ENCODE assay signal across 23 cellular contexts in genomic region chr22:46029574-46030200, GRCh38. TPM values are rescaled to one million over a fixed set of nuclear protein-coding genes. Genes with fewer than 3 reads are reported as not detected.
DNase-seq lines count a peak whose midpoint lies in the region; ATAC-seq and TF ChIP-seq lines count a peak whose summit lies in the region.
"Had no signal": no experiment of that assay in that cellular context is flagged by ENCODE, and none has a peak within 500 bp of the region (broad histone marks: within the 10 kb centered on the region; RNA-seq: fewer than 3 reads in every experiment).

No MANE protein-coding gene starts in this region.

- H3K27ac ChIP-seq in HEK293 (ENCODE audit: extremely low read depth, low read depth, low read length) = no peak overlapping the region
- no peak overlapping the region for H3K27ac ChIP-seq in adrenal gland
- peak overlapping the region; percentile 72 for H3K27ac ChIP-seq in left ventricle myocardium inferior (replicated peaks)
- peak overlapping the region; percentile 9 for H3K27ac ChIP-seq in psoas muscle

- H3K9me3 ChIP-seq in HEK293 (ENCODE audit: control insufficient read depth, insufficient read depth, low read depth, low read length) (no peaks in the 10 kb centered on the region), adrenal gland (replicated peaks in 1 of 3) (no peaks in the 10 kb centered on the region), left ventricle myocardium inferior (replicated peaks) (no peaks in the 10 kb centered on the region), psoas muscle (no peaks in the 10 kb centered on the region)
- H3K9me3 ChIP-seq: MG63 had no signal

- H3K36me3 ChIP-seq in HEK293 (ENCODE audit: control insufficient read depth in 2 of 2, insufficient read depth in 1 of 2, low read length in 2 of 2) (no peaks in the 10 kb centered on the region), adrenal gland (replicated peaks in 1 of 2) (no peaks in the 10 kb centered on the region), left ventricle myocardium inferior (no peaks in the 10 kb centered on the region), psoas muscle (ENCODE audit: insufficient read depth in 1 of 2, low read depth in 1 of 2) (no peaks in the 10 kb centered on the region)
- H3K36me3 ChIP-seq: MG63 had no signal

- POLR2A ChIA-PET in HEK293 (lab: Yijun Ruan, JAX) = no interaction called here

- intact Hi-C loops in adrenal gland (cut with DNase I) = no loop called here
- intact Hi-C loops in left ventricle myocardium inferior (cut with micrococcal nuclease) = no loop called here
- intact Hi-C loops in psoas muscle (cut with DNase I) = no loop called here

- CTCF ChIA-PET in HEK293 (lab: Yijun Ruan, JAX) = interaction anchor here (0.9 to 2.9 kb wide), 3 partner anchors 18 to 24 kb away, joined by 5 to 14 read pairs (median 11); no protein-coding TSS in a partner anchor

- WGBS in adrenal gland, 4 donors = 81 to 86% (median 84%) methylated on average over 6 of the region's 6 CpGs
- 63 to 74% (median 69%) methylated on average over 6 of the region's 6 CpGs for WGBS in psoas muscle, 3 donors

- H3K4me3 ChIP-seq in HEK293 (ENCODE audit: low read depth, low read length) (no peak overlapping the region), adrenal gland (no peak overlapping the region), left ventricle myocardium inferior (no peak overlapping the region), psoas muscle (no peak overlapping the region)
- H3K4me3 ChIP-seq: MG63, smooth muscle cell had no signal

- no peak for TF ChIP-seq CTCF in HEK293 (tag by site-specific recombination; IDR thresholded peaks at IDR 0.05)
- no peak for TF ChIP-seq CTCF in adrenal gland (IDR thresholded peaks at IDR 0.05)
- no peak for TF ChIP-seq CTCF in left ventricle myocardium inferior (IDR thresholded peaks at IDR 0.05; ENCODE audit: borderline replicate concordance)
- no peak for TF ChIP-seq CTCF in psoas muscle (IDR thresholded peaks at IDR 0.05)
- no peak for TF ChIP-seq CTCF in GM10266 (IDR thresholded peaks at IDR 0.05; ENCODE audit: control insufficient read depth, insufficient read depth, low read depth, missing control alignments)

- DNase-seq in adrenal gland = peak in 4 of 7 donors; percentile 9 to 34 (median 13)
- DNase-seq in left ventricle myocardium inferior = peak; percentile 8
- no peak for DNase-seq in psoas muscle
- no peak for DNase-seq in NCI-H2171 (lab: John Stamatoyannopoulos, UW)
- no peak for DNase-seq in AG08396 (ENCODE audit: low spot score)
- no peak for DNase-seq in GM10266 (ENCODE audit: extremely low spot score)
- DNase-seq: activated CD4-positive, alpha-beta T cell treated with anti-CD3 and anti-CD28 coated beads, Interleukin-2, amount 50 U/mL, for 4 hours; activated CD8-positive, alpha-beta memory T cell treated with anti-CD3 and anti-CD28 coated beads, Interleukin-2, amount 50 U/mL, for 4 hours; AML-193; CD4-positive, alpha-beta memory T cell; MG63; NCI-H1417; NCI-H2081; NCI-H446; stimulated activated CD4-positive, alpha-beta T cell treated with anti-CD3 and anti-CD28 coated beads, Interleukin-2, amount 100 ng/mL, for 48 hours; T-helper 9 cell had no signal

- H3K27me3 ChIP-seq in adrenal gland (no peaks in the 10 kb centered on the region), left ventricle myocardium inferior (ENCODE audit: low read depth) (no peaks in the 10 kb centered on the region), psoas muscle (ENCODE audit: insufficient read depth in 3 of 3, low read length in 2 of 3) (no peaks in the 10 kb centered on the region)
- H3K27me3 ChIP-seq: MG63 had no signal

- TF ChIP-seq POLR2A in adrenal gland (IDR thresholded peaks at IDR 0.05) = no peak

- H3K4me1 ChIP-seq in HEK293 (ENCODE audit: control insufficient read depth, insufficient read depth, low read length) = no peaks in the 10 kb centered on the region
- H3K4me1 ChIP-seq in adrenal gland (replicated peaks in 1 of 2) = peaks cover 33 to 35% of the 10 kb centered on the region in 2 donors
- peaks cover 45% of the 10 kb centered on the region for H3K4me1 ChIP-seq in left ventricle myocardium inferior
- peaks cover 6% of the 10 kb centered on the region for H3K4me1 ChIP-seq in psoas muscle

- ATAC-seq in psoas muscle = no peak
- ATAC-seq: stimulated activated effector memory CD8-positive, alpha-beta T cell treated with anti-CD3 and anti-CD28 coated beads, Interleukin-12 subunit alpha, Interleukin-12 subunit beta, amount 100 ng/mL, for 72 hours had no signal

TF ChIP-seq in HEK293, 187 proteins besides CTCF, POLR2A, EP300 and RAD21:
- TF ChIP-seq ZNF146 (tag by site-specific recombination; IDR thresholded peaks at IDR 0.05) (no peak), SCRT1 (tag by site-specific recombination; IDR thresholded peaks at IDR 0.05; ENCODE audit: borderline replicate concordance) (no peak), ZIC2 (tag by site-specific recombination; IDR thresholded peaks at IDR 0.05) (peak; percentile 31; the same call in 1 of the 2 replicates), ZNF16 (tag by site-specific recombination; IDR thresholded peaks at IDR 0.05; ENCODE audit: low read depth) (peak; percentile 91), GLIS1 (tag by site-specific recombination; IDR thresholded peaks at IDR 0.05) (peak; percentile 47)

RNA-seq across cellular contexts. Expression of gene WNT7B, which starts 52.7 kb away (rescaled TPM):
- under 1 TPM in 3 of 8 donors, not detected in 5; 0.07 to 0.24 (median 0.13) TPM for total RNA-seq in adrenal gland
- polyA plus RNA-seq in adrenal gland = under 1 TPM in 1 of 3 donors, not detected in 2; 0.16 TPM
- not detected for total RNA-seq in left ventricle myocardium inferior
- total RNA-seq in psoas muscle = not detected
- under 1 TPM in 1 of 3 donors, not detected in 2; 0.05 TPM for polyA plus RNA-seq in psoas muscle
- total RNA-seq: activated T-helper 2 cell treated with anti-CD3 and anti-CD28 coated beads, Interferon-gamma antibody, Interleukin-2, Interleukin-4, amounts not matched to agents 10 μg/mL and 5 μg/mL and 100 μg/mL, durations not matched to agents 14 hours and 24 hours and 36 hours; CD4-positive, alpha-beta memory T cell; lung microvascular endothelial cell; pulmonary artery endothelial cell had no signal
- polyA plus RNA-seq: CD4-positive, alpha-beta memory T cell; IgD-negative memory B cell had no signal

Comparison
In these comparisons a context has a peak if more than half of its experiments do, and no peak if none do; other contexts are left out.
1. H3K27ac ChIP-seq: peak in left ventricle myocardium inferior (single experiment) and psoas muscle (single experiment); none in HEK293 (single experiment) and adrenal gland (0 of 5).
2. DNase-seq: peak in adrenal gland (4 of 7) and left ventricle myocardium inferior (single experiment); none in psoas muscle (0 of 2), NCI-H2171 (single experiment), AG08396 (single experiment) and GM10266 (single experiment).